2 cellular contexts compared by ENCODE assay signal in the genomic region with DNA sequence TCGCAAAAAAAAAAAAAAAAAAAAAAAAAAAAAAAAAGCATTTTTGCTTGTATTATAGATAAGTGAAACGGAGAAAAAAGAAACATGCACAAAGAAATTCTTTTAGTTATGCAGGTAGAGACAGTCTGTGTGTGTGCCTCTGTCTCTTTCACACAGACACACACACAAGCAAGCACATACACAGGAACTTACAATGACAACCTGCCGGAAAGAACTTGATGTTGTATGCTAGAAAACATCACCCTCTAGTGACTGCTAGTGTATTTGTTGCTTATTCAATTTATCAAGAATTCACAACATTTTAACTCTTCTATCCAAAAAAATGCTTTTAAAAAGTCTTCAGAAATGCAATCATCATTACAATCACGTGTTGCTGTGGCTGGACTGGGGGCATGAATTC. TPM values are rescaled to one million over a fixed set of nuclear protein-coding genes. Genes with fewer than 3 reads are reported as not detected.
"Had no signal": no experiment of that assay in that cellular context is flagged by ENCODE, and none has a peak within 500 bp of the region (broad histone marks: within the 10 kb centered on the region; RNA-seq: fewer than 3 reads in every experiment).

No MANE protein-coding gene starts in this region.

RNA-seq across cellular contexts. Expression of a gene that starts 8.6 kb away (rescaled TPM):
- total RNA-seq: activated T-helper 2 cell treated with anti-CD3 and anti-CD28 coated beads, Interferon-gamma antibody, Interleukin-2, Interleukin-4, amounts not matched to agents 10 μg/mL and 5 μg/mL and 100 μg/mL, durations not matched to agents 14 hours and 24 hours and 36 hours; bronchial epithelial cell had no signal
